Comparison of ENCODE assay signal across 1 cellular context in genomic region chr16:50467943-50468748, GRCh38.
TF ChIP-seq lines count a peak whose summit lies in the region.

No MANE protein-coding gene starts in this region.

TF ChIP-seq in IMR-90, 13 proteins besides CTCF, POLR2A, EP300 and RAD21 (continued from another document):
- TF ChIP-seq, protein P1, sequence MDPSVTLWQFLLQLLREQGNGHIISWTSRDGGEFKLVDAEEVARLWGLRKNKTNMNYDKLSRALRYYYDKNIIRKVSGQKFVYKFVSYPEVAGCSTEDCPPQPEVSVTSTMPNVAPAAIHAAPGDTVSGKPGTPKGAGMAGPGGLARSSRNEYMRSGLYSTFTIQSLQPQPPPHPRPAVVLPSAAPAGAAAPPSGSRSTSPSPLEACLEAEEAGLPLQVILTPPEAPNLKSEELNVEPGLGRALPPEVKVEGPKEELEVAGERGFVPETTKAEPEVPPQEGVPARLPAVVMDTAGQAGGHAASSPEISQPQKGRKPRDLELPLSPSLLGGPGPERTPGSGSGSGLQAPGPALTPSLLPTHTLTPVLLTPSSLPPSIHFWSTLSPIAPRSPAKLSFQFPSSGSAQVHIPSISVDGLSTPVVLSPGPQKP (IDR thresholded peaks at IDR 0.05; ENCODE audit: borderline replicate concordance, low read depth, low read length), result no peak
- TF ChIP-seq RFX5 (IDR thresholded peaks at IDR 0.05; ENCODE audit: low read depth, low read length) (no peak), RCOR1 (IDR thresholded peaks at IDR 0.05; ENCODE audit: insufficient replicate concordance, low read length) (no peak), NFE2L2 (IDR thresholded peaks at IDR 0.05; ENCODE audit: low read depth, low read length) (no peak), BHLHE40 (IDR thresholded peaks at IDR 0.05; ENCODE audit: low read depth, low read length) (no peak)
TF ChIP-seq in IMR-90: peak in this region for 0.
